ENCODE assay signal across 2 cellular contexts in genomic region chr17:44210342-44211192, GRCh38.
A peak's percentile ranks its signal among the peaks of the same experiment; 100 is the strongest.
TF ChIP-seq lines count a peak whose summit lies in the region.

No MANE protein-coding gene starts in this region.

TF ChIP-seq in IMR-90, 13 proteins besides CTCF, POLR2A, EP300 and RAD21:
- TF ChIP-seq CHD1 (IDR thresholded peaks at IDR 0.05; ENCODE audit: low read depth, low read length) (no peak), FOS (IDR thresholded peaks at IDR 0.05; ENCODE audit: low read depth, low read length) (peak; percentile 23; the same call in 1 of the 2 replicates), MAZ (IDR thresholded peaks at IDR 0.05; ENCODE audit: borderline replicate concordance, low read depth, low read length) (peak; percentile 84; the same call in 1 of the 2 replicates), RFX5 (IDR thresholded peaks at IDR 0.05; ENCODE audit: low read depth, low read length) (no peak), ELK1 (IDR thresholded peaks at IDR 0.05; ENCODE audit: borderline replicate concordance, low read depth, low read length) (no peak), BHLHE40 (IDR thresholded peaks at IDR 0.05; ENCODE audit: low read depth, low read length) (no peak; the same call in 1 of the 2 replicates), SMC3 (IDR thresholded peaks at IDR 0.05; ENCODE audit: low read depth, low read length) (peak; percentile 97), MXI1 (IDR thresholded peaks at IDR 0.05; ENCODE audit: borderline replicate concordance, low read depth, low read length) (peak; percentile 99)
- TF ChIP-seq, protein P1, sequence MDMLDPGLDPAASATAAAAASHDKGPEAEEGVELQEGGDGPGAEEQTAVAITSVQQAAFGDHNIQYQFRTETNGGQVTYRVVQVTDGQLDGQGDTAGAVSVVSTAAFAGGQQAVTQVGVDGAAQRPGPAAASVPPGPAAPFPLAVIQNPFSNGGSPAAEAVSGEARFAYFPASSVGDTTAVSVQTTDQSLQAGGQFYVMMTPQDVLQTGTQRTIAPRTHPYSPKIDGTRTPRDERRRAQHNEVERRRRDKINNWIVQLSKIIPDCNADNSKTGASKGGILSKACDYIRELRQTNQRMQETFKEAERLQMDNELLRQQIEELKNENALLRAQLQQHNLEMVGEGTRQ (IDR thresholded peaks at IDR 0.05; ENCODE audit: low read depth, low read length): peak; percentile 55; the same call in 1 of the 2 replicates

TF ChIP-seq in SK-N-SH treated with all-trans-retinoic acid at 6 μM for 48 hours, 23 proteins besides CTCF, POLR2A, EP300 and RAD21:
- TF ChIP-seq ZNF565 (CRISPR knock-in tag; conservative IDR thresholded peaks at IDR 0.05; ENCODE audit: low read depth): no peak
- TF ChIP-seq ZC3H10 (CRISPR knock-in tag; IDR thresholded peaks at IDR 0.05): no peak
- TF ChIP-seq TCF4 (CRISPR knock-in tag; IDR thresholded peaks at IDR 0.05; ENCODE audit: borderline replicate concordance): no peak
- TF ChIP-seq POU6F1 (CRISPR knock-in tag; IDR thresholded peaks at IDR 0.05; ENCODE audit: borderline replicate concordance, low read depth): no peak
- TF ChIP-seq CREB5 (CRISPR knock-in tag; IDR thresholded peaks at IDR 0.05; ENCODE audit: low read depth): no peak
- no peak for TF ChIP-seq PATZ1 (CRISPR knock-in tag; IDR thresholded peaks at IDR 0.05; ENCODE audit: borderline replicate concordance)
- TF ChIP-seq RARB (CRISPR knock-in tag; IDR thresholded peaks at IDR 0.05): no peak
- TF ChIP-seq CSDC2 (CRISPR knock-in tag; IDR thresholded peaks at IDR 0.05): no peak
- TF ChIP-seq ZFP3 (CRISPR knock-in tag; IDR thresholded peaks at IDR 0.05): no peak
- no peak for TF ChIP-seq GLIS3 (CRISPR knock-in tag; IDR thresholded peaks at IDR 0.05)
- no peak for TF ChIP-seq PPARA (CRISPR knock-in tag; IDR thresholded peaks at IDR 0.05; ENCODE audit: borderline replicate concordance)
- TF ChIP-seq, protein P2, sequence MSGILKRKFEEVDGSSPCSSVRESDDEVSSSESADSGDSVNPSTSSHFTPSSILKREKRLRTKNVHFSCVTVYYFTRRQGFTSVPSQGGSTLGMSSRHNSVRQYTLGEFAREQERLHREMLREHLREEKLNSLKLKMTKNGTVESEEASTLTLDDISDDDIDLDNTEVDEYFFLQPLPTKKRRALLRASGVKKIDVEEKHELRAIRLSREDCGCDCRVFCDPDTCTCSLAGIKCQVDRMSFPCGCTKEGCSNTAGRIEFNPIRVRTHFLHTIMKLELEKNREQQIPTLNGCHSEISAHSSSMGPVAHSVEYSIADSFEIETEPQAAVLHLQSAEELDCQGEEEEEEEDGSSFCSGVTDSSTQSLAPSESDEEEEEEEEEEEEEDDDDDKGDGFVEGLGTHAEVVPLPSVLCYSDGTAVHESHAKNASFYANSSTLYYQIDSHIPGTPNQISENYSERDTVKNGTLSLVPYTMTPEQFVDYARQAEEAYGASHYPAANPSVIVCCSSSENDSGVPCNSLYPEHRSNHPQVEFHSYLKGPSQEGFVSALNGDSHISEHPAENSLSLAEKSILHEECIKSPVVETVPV (CRISPR knock-in tag; IDR thresholded peaks at IDR 0.05): no peak
- TF ChIP-seq TOX (CRISPR knock-in tag; IDR thresholded peaks at IDR 0.05; ENCODE audit: borderline replicate concordance): no peak
- TF ChIP-seq SNAI2 (CRISPR knock-in tag; IDR thresholded peaks at IDR 0.05): no peak
- no peak for TF ChIP-seq ZFP30 (CRISPR knock-in tag; IDR thresholded peaks at IDR 0.05)
- no peak for TF ChIP-seq OSR1 (CRISPR knock-in tag; IDR thresholded peaks at IDR 0.05)
- no peak for TF ChIP-seq ZNF70 (CRISPR knock-in tag; IDR thresholded peaks at IDR 0.05)
- TF ChIP-seq ISL1 (CRISPR knock-in tag; IDR thresholded peaks at IDR 0.05): no peak
